In the genomic region with DNA sequence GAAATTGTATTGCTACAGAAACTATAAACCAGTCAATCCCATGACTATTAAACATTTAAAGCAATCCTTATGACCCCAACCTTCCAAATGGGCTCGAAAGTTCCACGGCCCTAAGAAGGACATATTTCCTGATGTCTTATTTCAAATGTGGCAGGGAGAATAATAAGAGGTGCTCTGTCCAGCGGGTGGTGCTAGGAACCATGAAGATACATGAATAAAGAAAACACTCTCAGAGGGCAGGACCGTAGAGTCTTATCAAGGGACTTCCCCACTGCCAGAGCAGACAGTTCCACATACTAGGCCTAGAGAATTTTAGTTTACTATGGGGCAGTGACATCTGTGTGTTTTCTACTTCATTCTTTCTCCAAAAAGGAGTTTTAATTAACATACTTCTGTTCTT, we compare ENCODE assay signal across 10 cellular contexts.
A peak's percentile ranks its signal among the peaks of the same experiment; 100 is the strongest.
DNase-seq lines count a peak whose midpoint lies in the region; ATAC-seq and TF ChIP-seq lines count a peak whose summit lies in the region.
"Had no signal": no experiment of that assay in that cellular context is flagged by ENCODE, and none has a peak within 500 bp of the region (broad histone marks: within the 10 kb centered on the region; RNA-seq: fewer than 3 reads in every experiment).

No MANE protein-coding gene starts in this region.

- H3K9me3 Mint-ChIP-seq in brain, result no peaks in the 10 kb centered on the region

- H3K4me3 Mint-ChIP-seq in brain, result no peak overlapping the region
- H3K4me3 Mint-ChIP-seq: natural killer cell treated with Interleukin-12 subunit alpha and Interleukin-12 subunit beta and Interleukin-15 and Interleukin-18, amount 100 ng/mL, for 72 hours had no signal

- peak; percentile 25 to 28 for TF ChIP-seq CTCF in brain (conservative IDR thresholded peaks at IDR 0.05)

- DNase-seq in GM04503 (ENCODE audit: low read depth), result peak; percentile 8
- DNase-seq in M059J (ENCODE audit: low read depth), result peak; percentile 52
- peak; percentile 44 for DNase-seq in mucosa of gallbladder (ENCODE audit: low spot score)
- DNase-seq in stimulated activated CD4-positive, alpha-beta T cell treated with anti-CD3 and anti-CD28 coated beads, Interleukin-15, amount 100 ng/mL, for 24 hours, result no peak
- DNase-seq in germinal center (ENCODE audit: low spot score), result no peak
- DNase-seq in stimulated activated CD4-positive, alpha-beta T cell treated with anti-CD3 and anti-CD28 coated beads, Interleukin-4, amount 100 ng/mL, for 24 hours, result no peak
- DNase-seq: esophagus squamous epithelium had no signal

- H3K27ac Mint-ChIP-seq in brain, result no peak overlapping the region
- H3K27ac Mint-ChIP-seq: natural killer cell treated with Interleukin-12 subunit alpha and Interleukin-12 subunit beta and Interleukin-15 and Interleukin-18, amount 100 ng/mL, for 72 hours had no signal

- no peak for ATAC-seq in GM21367 (IDR thresholded peaks at IDR 0.05; ENCODE audit: unreplicated experiment)
- ATAC-seq: natural killer cell treated with Interleukin-12 subunit alpha and Interleukin-12 subunit beta and Interleukin-15 and Interleukin-18, amount 100 ng/mL, for 72 hours had no signal

- H3K4me1 Mint-ChIP-seq in brain, result peaks cover 18% of the 10 kb centered on the region

- H3K36me3 Mint-ChIP-seq in brain, result no peaks in the 10 kb centered on the region
- H3K36me3 Mint-ChIP-seq: natural killer cell treated with Interleukin-12 subunit alpha and Interleukin-12 subunit beta and Interleukin-15 and Interleukin-18, amount 100 ng/mL, for 72 hours had no signal

- H3K27me3 Mint-ChIP-seq in brain, result no peaks in the 10 kb centered on the region
- H3K27me3 Mint-ChIP-seq: natural killer cell treated with Interleukin-12 subunit alpha and Interleukin-12 subunit beta and Interleukin-15 and Interleukin-18, amount 100 ng/mL, for 72 hours had no signal

Comparison
In these comparisons a context has a peak if more than half of its experiments do, and no peak if none do; other contexts are left out.
1. DNase-seq: peak in GM04503 (single experiment), M059J (single experiment) and mucosa of gallbladder (single experiment); none in stimulated activated CD4-positive, alpha-beta T cell treated with anti-CD3 and anti-CD28 coated beads, Interleukin-15, amount 100 ng/mL, for 24 hours (single experiment), germinal center (single experiment) and stimulated activated CD4-positive, alpha-beta T cell treated with anti-CD3 and anti-CD28 coated beads, Interleukin-4, amount 100 ng/mL, for 24 hours (single experiment).